Comparison of ENCODE assay signal across 16 cellular contexts in genomic region chr5:142186821-142187594, GRCh38.
DNase-seq lines count a peak whose midpoint lies in the region; ATAC-seq and TF ChIP-seq lines count a peak whose summit lies in the region.
"Had no signal": no experiment of that assay in that cellular context is flagged by ENCODE, and none has a peak within 500 bp of the region (broad histone marks: within the 10 kb centered on the region; RNA-seq: fewer than 3 reads in every experiment).

No MANE protein-coding gene starts in this region.

- H3K27ac Mint-ChIP-seq in Caco-2 (ENCODE audit: unreplicated experiment) (peak overlapping the region; percentile 75), endodermal cell (peak overlapping the region; percentile 77)
- H3K27ac Mint-ChIP-seq: activated T-helper 1 cell treated with anti-CD3 and anti-CD28 coated beads, Interleukin-12 subunit alpha, Interleukin-12 subunit beta, Interleukin-2, Interleukin-4 antibody, amounts not matched to agents 30 ng/mL and 10 ng/mL and 1 ng/mL, durations not matched to agents 14 hours and 24 hours and 36 hours; brain had no signal

- no peaks in the 10 kb centered on the region for H4K20me1 ChIP-seq in PC-3 (ENCODE audit: low read length)

- no peak overlapping the region for H3K4me2 ChIP-seq in PC-3 (ENCODE audit: low read length)

- H3K9me3 ChIP-seq in Caco-2 (no peaks in the 10 kb centered on the region), PC-3 (ENCODE audit: low read length) (no peaks in the 10 kb centered on the region), endodermal cell (ENCODE audit: control insufficient read depth, low read length) (no peaks in the 10 kb centered on the region), mucosa of rectum (ENCODE audit: control insufficient read depth in 2 of 2, low read length in 2 of 2) (no peaks in the 10 kb centered on the region)
- H3K9me3 ChIP-seq: HAP-1, sigmoid colon had no signal

- H3K27me3 Mint-ChIP-seq in Caco-2 (ENCODE audit: insufficient read depth, unreplicated experiment), result no peaks in the 10 kb centered on the region
- H3K27me3 Mint-ChIP-seq in endodermal cell (ENCODE audit: insufficient read depth), result no peaks in the 10 kb centered on the region

- no peak overlapping the region for H3K4me3 Mint-ChIP-seq in Caco-2 (ENCODE audit: unreplicated experiment)
- no peak overlapping the region for H3K4me3 Mint-ChIP-seq in endodermal cell
- H3K4me3 Mint-ChIP-seq: activated CD4-positive, alpha-beta T cell treated with anti-CD3 and anti-CD28 coated beads, Interleukin-2, amount 10 ng/mL, durations not matched to agents 24 days and 14 days; activated T-helper 1 cell treated with anti-CD3 and anti-CD28 coated beads, Interleukin-12 subunit alpha, Interleukin-12 subunit beta, Interleukin-2, Interleukin-4 antibody, amounts not matched to agents 30 ng/mL and 10 ng/mL and 1 ng/mL, durations not matched to agents 14 hours and 24 hours and 36 hours; brain; CD14-positive monocyte had no signal

- H3K27me3 ChIP-seq in Caco-2 (replicated peaks; ENCODE audit: control insufficient read depth, insufficient read depth, low read length) (no peaks in the 10 kb centered on the region), PC-3 (ENCODE audit: low read length) (no peaks in the 10 kb centered on the region), endodermal cell (ENCODE audit: control insufficient read depth, insufficient read depth, low read length, poor library complexity, severe bottlenecking) (no peaks in the 10 kb centered on the region), mucosa of rectum (ENCODE audit: control insufficient read depth in 2 of 2, insufficient read depth in 2 of 2, low read length in 2 of 2) (no peaks in the 10 kb centered on the region)
- H3K27me3 ChIP-seq: sigmoid colon had no signal

- H3K36me3 Mint-ChIP-seq in Caco-2 (ENCODE audit: insufficient read depth, unreplicated experiment) (no peaks in the 10 kb centered on the region), endodermal cell (ENCODE audit: low read depth) (no peaks in the 10 kb centered on the region)
- H3K36me3 Mint-ChIP-seq: brain, CD14-positive monocyte had no signal

- no peak overlapping the region; the same call in 1 of the 2 replicates for H3K27ac ChIP-seq in PC-3 (ENCODE audit: low read length)
- H3K27ac ChIP-seq in endodermal cell (ENCODE audit: low read depth, low read length), result no peak overlapping the region
- H3K27ac ChIP-seq in mucosa of rectum (ENCODE audit: low read depth in 2 of 2, low read length in 2 of 2), result peak overlapping the region; percentile 34 to 38
- H3K27ac ChIP-seq in RWPE1, result no peak overlapping the region
- H3K27ac ChIP-seq: sigmoid colon had no signal

- no peak for TF ChIP-seq CTCF in Caco-2 (IDR thresholded peaks at IDR 0.05; ENCODE audit: insufficient read depth in 1 of 2, low read depth in 1 of 2, low read length in 1 of 2, severe bottlenecking in 1 of 2, unreplicated experiment in 1 of 2)
- no peak for TF ChIP-seq CTCF in PC-3 (conservative IDR thresholded peaks at IDR 0.05; ENCODE audit: low read depth, low read length)
- TF ChIP-seq CTCF in endodermal cell (conservative IDR thresholded peaks at IDR 0.05), result peak; percentile 36
- TF ChIP-seq CTCF in RWPE1 (conservative IDR thresholded peaks at IDR 0.05; ENCODE audit: low read depth), result no peak

- H3K9me2 ChIP-seq in PC-3 (replicated peaks; ENCODE audit: low read length), result no peaks in the 10 kb centered on the region

- DNase-seq in Caco-2 (peak; percentile 72 to 79), PC-3 (peak; percentile 48), endodermal cell (no peak), NCI-H1105 treated with DMSO at 0.1 percent for 48 hours (lab: John Stamatoyannopoulos, UW) (no peak), RWPE1 (ENCODE audit: low spot score) (no peak), ACHN (no peak)
- DNase-seq: activated CD4-positive, alpha-beta T cell treated with anti-CD3 and anti-CD28 coated beads, Interleukin-2, amount 10 ng/mL, durations not matched to agents 24 days and 14 days; NCI-H1105; NCI-H446 treated with DMSO at 0.1 percent for 48 hours; sigmoid colon had no signal

- H3K79me2 ChIP-seq in PC-3 (ENCODE audit: low read length), result no peaks in the 10 kb centered on the region

- no peaks in the 10 kb centered on the region for H3F3A ChIP-seq in PC-3 (ENCODE audit: low read length, unreplicated experiment)

- no peak overlapping the region for H3K9ac ChIP-seq in PC-3 (ENCODE audit: low read length)
- no peak overlapping the region for H3K9ac ChIP-seq in endodermal cell (ENCODE audit: extremely low read depth, low read length, poor library complexity, severe bottlenecking)
- H3K9ac ChIP-seq in mucosa of rectum (ENCODE audit: low read depth in 1 of 2, low read length in 2 of 2), result no peak overlapping the region

- H3K9me3 Mint-ChIP-seq in Caco-2 (ENCODE audit: unreplicated experiment) (no peaks in the 10 kb centered on the region), endodermal cell (no peaks in the 10 kb centered on the region)
- H3K9me3 Mint-ChIP-seq: activated CD4-positive, alpha-beta T cell treated with anti-CD3 and anti-CD28 coated beads, Interleukin-2, amount 10 ng/mL, durations not matched to agents 24 days and 14 days; activated T-helper 1 cell treated with anti-CD3 and anti-CD28 coated beads, Interleukin-12 subunit alpha, Interleukin-12 subunit beta, Interleukin-2, Interleukin-4 antibody, amounts not matched to agents 30 ng/mL and 10 ng/mL and 1 ng/mL, durations not matched to agents 14 hours and 24 hours and 36 hours; brain had no signal

- POLR2A ChIA-PET in Caco-2 (lab: Charles Lee) (interaction anchor here (0.5 to 1.2 kb wide), 5 partner anchors 19 to 576 kb away, joined by 3 to 6 read pairs (median 5); partner anchors contain the start of gene SPRY4), PC-3 (lab: Charles Lee; ENCODE audit: unreplicated experiment) (interaction anchor here (0.6 to 0.7 kb wide), 3 partner anchors 29 to 62 kb away, joined by 3 to 4 read pairs (median 4); no protein-coding TSS in a partner anchor), RWPE1 (lab: Yijun Ruan, JAX; ENCODE audit: low non-redundant PET) (no interaction called here)

- no peak overlapping the region for H3K4me3 ChIP-seq in Caco-2 (ENCODE audit: low read depth, low read length)
- H3K4me3 ChIP-seq in PC-3 (ENCODE audit: low read length), result no peak overlapping the region
- no peak overlapping the region for H3K4me3 ChIP-seq in endodermal cell (ENCODE audit: low read length)
- no peak overlapping the region for H3K4me3 ChIP-seq in mucosa of rectum (ENCODE audit: low read length in 2 of 2)
- H3K4me3 ChIP-seq: HAP-1, sigmoid colon had no signal

- H3K4me1 ChIP-seq in Caco-2 (peaks cover 44% of the 10 kb centered on the region), PC-3 (ENCODE audit: insufficient read depth, low read length) (peaks cover 7% of the 10 kb centered on the region), endodermal cell (ENCODE audit: control insufficient read depth, insufficient read depth, low read length) (peaks cover 18% of the 10 kb centered on the region), mucosa of rectum (ENCODE audit: control insufficient read depth in 2 of 2, insufficient read depth in 2 of 2, low read length in 2 of 2) (peaks cover 2 to 14% of the 10 kb centered on the region in 2 donors)
- H3K4me1 ChIP-seq: HAP-1, sigmoid colon had no signal

- 69 to 73% methylated on average over 7 to 11 of the region's 11 CpGs for WGBS in endodermal cell (ENCODE audit: insufficient coverage in 1 of 2, insufficient read length in 1 of 2), 2 experiments

- ATAC-seq in PC-3, result peak; percentile 54
- ATAC-seq in HG03159 (IDR thresholded peaks at IDR 0.05; ENCODE audit: unreplicated experiment), result no peak

- H3K4me1 Mint-ChIP-seq in Caco-2 (ENCODE audit: low read depth, unreplicated experiment) (peaks cover 32% of the 10 kb centered on the region), endodermal cell (peaks cover 48% of the 10 kb centered on the region)

- CTCF ChIA-PET in Caco-2 (lab: Charles Lee) (interaction anchor here (0.5 to 0.8 kb wide), 3 partner anchors 24 to 373 kb away, joined by 3 to 4 read pairs (median 3); no protein-coding TSS in a partner anchor), PC-3 (lab: Charles Lee) (no interaction called here), RWPE1 (lab: Yijun Ruan, JAX) (interaction anchor here (0.6 to 1.4 kb wide), 4 partner anchors 37 to 362 kb away, joined by 3 to 6 read pairs (median 4); no protein-coding TSS in a partner anchor)

- H3K36me3 ChIP-seq in Caco-2 (ENCODE audit: control insufficient read depth, insufficient read depth, low read length), result no peaks in the 10 kb centered on the region
- H3K36me3 ChIP-seq in PC-3 (ENCODE audit: low read depth, low read length), result no peaks in the 10 kb centered on the region
- no peaks in the 10 kb centered on the region for H3K36me3 ChIP-seq in endodermal cell (ENCODE audit: control insufficient read depth, insufficient read depth, low read length)
- no peaks in the 10 kb centered on the region for H3K36me3 ChIP-seq in mucosa of rectum (ENCODE audit: control insufficient read depth in 2 of 2, insufficient read depth in 2 of 2, low read length in 2 of 2)
- H3K36me3 ChIP-seq: HAP-1, sigmoid colon had no signal

- BruUV-seq in Caco-2 (replicated peaks; lab: Mats Ljungman, UMichigan) (no TSS peak), PC-3 (replicated peaks; lab: Mats Ljungman, UMichigan) (no TSS peak)

- in situ Hi-C loops in ACHN (cut with HindIII; ENCODE audit: low pct_ligation_motif_present, low pct_unique_long_range_greater_than_20kb, low sequenced_read_pairs), result loop anchor here (25.0 kb wide), 1 partner anchor 350 kb away; no protein-coding TSS in a partner anchor

- no peak overlapping the region for H2AFZ ChIP-seq in PC-3 (ENCODE audit: low read length)

- intact Hi-C loops in Caco-2 (cut with micrococcal nuclease; ENCODE audit: unreplicated experiment) (loop anchor here (1.0 to 5.0 kb wide), 2 partner anchors 18 to 50 kb away; no protein-coding TSS in a partner anchor), PC-3 (cut with micrococcal nuclease) (loop anchor here (2.0 kb wide), 1 partner anchor 32 kb away; no protein-coding TSS in a partner anchor)

Comparison
In these comparisons a context has a peak if more than half of its experiments do, and no peak if none do; other contexts are left out.
1. DNase-seq: peak in Caco-2 (2 of 2) and PC-3 (single experiment); none in endodermal cell (single experiment), NCI-H1105 treated with DMSO at 0.1 percent for 48 hours (single experiment), RWPE1 (single experiment) and ACHN (single experiment).
2. H3K27ac ChIP-seq: peak in mucosa of rectum (2 of 2); none in PC-3 (single experiment), endodermal cell (single experiment) and RWPE1 (single experiment).